ENCODE assay signal across 14 cellular contexts in the genomic region with DNA sequence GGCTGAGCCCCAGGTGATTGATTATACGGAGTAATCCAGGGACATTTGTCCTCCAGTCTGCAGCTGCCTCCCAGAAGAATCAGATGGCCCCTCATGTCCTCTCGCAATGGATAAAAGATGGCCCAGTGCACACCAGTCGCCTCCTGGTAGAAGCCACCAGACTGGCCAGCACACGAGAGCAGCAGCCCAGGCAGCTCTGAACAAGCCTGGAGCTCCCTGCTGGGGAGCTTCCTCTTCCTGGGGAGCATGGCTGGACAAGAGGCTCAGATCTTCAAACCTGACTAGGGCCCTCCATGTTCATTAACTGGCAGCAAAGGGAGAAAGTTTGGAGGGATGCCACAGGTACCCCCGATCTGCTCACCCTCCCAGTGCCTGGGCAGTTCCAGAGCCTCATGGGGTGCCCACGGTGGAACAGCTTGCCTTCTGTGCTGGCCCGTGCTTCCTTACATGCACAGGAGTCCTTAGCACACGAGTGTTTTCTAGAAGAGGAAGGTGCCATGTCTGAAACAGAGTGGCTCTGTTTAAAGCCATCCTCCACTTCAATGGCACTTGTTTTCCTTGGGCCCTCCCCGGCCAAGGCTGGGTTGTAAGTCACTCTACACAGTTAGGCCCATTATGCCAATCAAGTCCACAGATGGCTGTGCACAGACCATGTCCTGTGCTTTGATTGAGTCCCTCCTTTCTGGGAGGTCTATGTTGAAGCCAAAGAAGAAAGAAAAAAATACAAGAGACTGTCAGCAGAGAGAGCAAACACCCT.
DNase-seq lines count a peak whose midpoint lies in the region; ATAC-seq lines count a peak whose summit lies in the region.
"Had no signal": no experiment of that assay in that cellular context is flagged by ENCODE, and none has a peak within 500 bp of the region (broad histone marks: within the 10 kb centered on the region; RNA-seq: fewer than 3 reads in every experiment).

No MANE protein-coding gene starts in this region.

- no peak for ATAC-seq in stimulated activated naive CD8-positive, alpha-beta T cell treated with anti-CD3 and anti-CD28 coated beads, Interleukin-15, Interleukin-2, amounts not matched to agents 100 U/mL and 50 U/mL, for 24 hours
- no peak for ATAC-seq in T-helper 17 cell
- no peak for ATAC-seq in HG03280 (IDR thresholded peaks at IDR 0.05; ENCODE audit: unreplicated experiment)
- no peak for ATAC-seq in HG03139 (IDR thresholded peaks at IDR 0.05; ENCODE audit: unreplicated experiment)
- no peak for ATAC-seq in GM19452 (IDR thresholded peaks at IDR 0.05; ENCODE audit: unreplicated experiment)
- ATAC-seq: PC-3 had no signal

- DNase-seq in stimulated activated naive CD8-positive, alpha-beta T cell treated with anti-CD3 and anti-CD28 coated beads, Interleukin-15, Interleukin-2, amounts not matched to agents 100 U/mL and 50 U/mL, for 24 hours = no peak
- no peak for DNase-seq in T-helper 17 cell
- peak; percentile 50 for DNase-seq in medulla oblongata (ENCODE audit: extremely low spot score)
- no peak for DNase-seq in stimulated activated naive CD4-positive, alpha-beta T cell treated with Interleukin-2 at 50 U/mL for 16 hours (lab: John Stamatoyannopoulos, UW)
- DNase-seq: AML-193, EL, islet precursor cell, NCI-H2227 treated with DMSO at 0.1 percent for 48 hours, PC-3, T-helper 9 cell had no signal

- peaks cover 75% of the 10 kb centered on the region for H3K36me3 Mint-ChIP-seq in stimulated activated naive CD8-positive, alpha-beta T cell treated with anti-CD3 and anti-CD28 coated beads, Interleukin-15, Interleukin-2, amounts not matched to agents 100 ng/mL and 50 ng/mL, for 24 hours (ENCODE audit: low read depth)
- peaks cover 6% of the 10 kb centered on the region for H3K36me3 Mint-ChIP-seq in T-helper 17 cell (ENCODE audit: low read depth)

- peak overlapping the region; percentile 77 for H3K27ac Mint-ChIP-seq in stimulated activated naive CD8-positive, alpha-beta T cell treated with anti-CD3 and anti-CD28 coated beads, Interleukin-15, Interleukin-2, amounts not matched to agents 100 ng/mL and 50 ng/mL, for 24 hours
- peak overlapping the region; percentile 68 for H3K27ac Mint-ChIP-seq in T-helper 17 cell

- H3K27me3 Mint-ChIP-seq in stimulated activated naive CD8-positive, alpha-beta T cell treated with anti-CD3 and anti-CD28 coated beads, Interleukin-15, Interleukin-2, amounts not matched to agents 100 ng/mL and 50 ng/mL, for 24 hours = no peaks in the 10 kb centered on the region
- no peaks in the 10 kb centered on the region for H3K27me3 Mint-ChIP-seq in T-helper 17 cell

- H3K9me3 Mint-ChIP-seq in stimulated activated naive CD8-positive, alpha-beta T cell treated with anti-CD3 and anti-CD28 coated beads, Interleukin-15, Interleukin-2, amounts not matched to agents 100 ng/mL and 50 ng/mL, for 24 hours = no peaks in the 10 kb centered on the region

- no peaks in the 10 kb centered on the region for H3K9me3 ChIP-seq in T-helper 17 cell (ENCODE audit: control insufficient read depth, low read length, poor library complexity, severe bottlenecking)

- peaks cover 17% of the 10 kb centered on the region for H3K4me1 Mint-ChIP-seq in stimulated activated naive CD8-positive, alpha-beta T cell treated with anti-CD3 and anti-CD28 coated beads, Interleukin-15, Interleukin-2, amounts not matched to agents 100 ng/mL and 50 ng/mL, for 24 hours (ENCODE audit: low read depth)
- peaks cover 19% of the 10 kb centered on the region for H3K4me1 Mint-ChIP-seq in T-helper 17 cell

- no peak overlapping the region for H3K4me3 Mint-ChIP-seq in stimulated activated naive CD8-positive, alpha-beta T cell treated with anti-CD3 and anti-CD28 coated beads, Interleukin-15, Interleukin-2, amounts not matched to agents 100 ng/mL and 50 ng/mL, for 24 hours
- H3K4me3 Mint-ChIP-seq in T-helper 17 cell = no peak overlapping the region
